Comparison of ENCODE assay signal across 33 cellular contexts in genomic region chr16:1393613-1394176, GRCh38. TPM values are rescaled to one million over a fixed set of nuclear protein-coding genes. Genes with fewer than 3 reads are reported as not detected.
"Had no signal": no experiment of that assay in that cellular context is flagged by ENCODE, and none has a peak within 500 bp of the region (broad histone marks: within the 10 kb centered on the region; RNA-seq: fewer than 3 reads in every experiment).

No MANE protein-coding gene starts in this region.

- ATAC-seq: effector memory CD8-positive, alpha-beta T cell; gastrocnemius medialis; left cardiac atrium; left lung; left ventricle myocardium superior; lower lobe of right lung; mucosa of descending colon had no signal

- H3K9me3 ChIP-seq: colonic mucosa, esophagus squamous epithelium, gastrocnemius medialis, heart right ventricle, left lung, lower lobe of right lung, mucosa of descending colon had no signal

- H3K4me1 ChIP-seq: colonic mucosa, esophagus squamous epithelium, gastrocnemius medialis, heart right ventricle, left lung, lower lobe of right lung had no signal

- H3K4me3 ChIP-seq: colonic mucosa, esophagus squamous epithelium, gastrocnemius medialis, heart right ventricle, left lung, lower lobe of right lung, mucosa of descending colon had no signal

- H3K27me3 ChIP-seq: colonic mucosa, esophagus squamous epithelium, gastrocnemius medialis, heart right ventricle, left lung had no signal

- DNase-seq: colonic mucosa; cortex of kidney; effector CD8-positive, alpha-beta T cell; effector memory CD8-positive, alpha-beta T cell; endodermal cell; erythroblast; esophagus squamous epithelium; foreskin fibroblast; foreskin melanocyte; gastrocnemius medialis; glutamatergic neuron; head of caudate nucleus; heart right ventricle; hippocampal formation; left cardiac atrium; left lung; left ventricle myocardium superior; lower lobe of right lung; mesenchymal stem cell; mucosa of descending colon; naive B cell had no signal

- H3K27ac ChIP-seq: colonic mucosa, epithelial cell of prostate, esophagus squamous epithelium, gastrocnemius medialis, heart right ventricle, left lung, lower lobe of right lung had no signal

- FAIRE-seq: endometrium, islet of Langerhans, keratinocyte had no signal

- H3K36me3 ChIP-seq: colonic mucosa had no signal

RNA-seq across cellular contexts. Expression of gene PERCC1, which starts 37.2 kb away (rescaled TPM):
- total RNA-seq: dermis microvascular lymphatic vessel endothelial cell, esophagus mucosa, esophagus squamous epithelium, gastrocnemius medialis, glomerular endothelial cell, kidney epithelial cell, left cardiac atrium, lower leg skin, lower lobe of right lung, lung microvascular endothelial cell, mesothelial cell of epicardium, myocyte had no signal
- polyA plus RNA-seq: keratinocyte had no signal
